Comparison of ENCODE assay signal across 19 cellular contexts in the genomic region with DNA sequence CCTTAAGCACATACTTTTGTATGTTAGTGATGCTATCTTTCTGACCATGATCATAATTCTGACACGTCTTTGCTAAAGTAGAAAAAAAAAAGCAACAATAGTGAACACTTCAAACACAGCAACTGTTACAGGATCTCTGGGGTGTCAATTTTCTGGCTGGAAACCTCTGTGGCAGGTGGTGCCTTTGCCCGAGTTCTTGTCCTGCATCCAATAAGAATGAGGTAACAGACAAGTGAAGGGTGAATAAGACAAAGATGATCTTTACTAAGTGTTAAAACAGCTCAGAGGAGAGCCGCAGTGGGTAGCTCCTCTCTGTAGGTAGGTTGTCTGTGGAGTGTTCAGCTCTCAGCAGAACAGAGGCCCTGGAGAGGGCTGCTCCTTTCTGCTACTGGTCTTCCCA. TPM values are rescaled to one million over a fixed set of nuclear protein-coding genes. Genes with fewer than 3 reads are reported as not detected.
DNase-seq lines count a peak whose midpoint lies in the region; ATAC-seq and TF ChIP-seq lines count a peak whose summit lies in the region.
"Had no signal": no experiment of that assay in that cellular context is flagged by ENCODE, and none has a peak within 500 bp of the region (broad histone marks: within the 10 kb centered on the region; RNA-seq: fewer than 3 reads in every experiment).

No MANE protein-coding gene starts in this region.

- intact Hi-C loops in psoas muscle (cut with DNase I), result no loop called here

- H3K9me2 ChIP-seq in GM23338 (ENCODE audit: insufficient read depth), result no peaks in the 10 kb centered on the region

- no peaks in the 10 kb centered on the region for H3K79me2 ChIP-seq in GM23338 (replicated peaks; ENCODE audit: insufficient read depth)

- H3K4me1 Mint-ChIP-seq in GM23338, result no peaks in the 10 kb centered on the region; the same call in 2 of the 3 replicates
- H3K4me1 Mint-ChIP-seq in endothelial cell (ENCODE audit: unreplicated experiment), result no peaks in the 10 kb centered on the region
- H3K4me1 Mint-ChIP-seq: B cell; CD4-positive, CD25-positive, alpha-beta regulatory T cell had no signal

- H3K9me3 Mint-ChIP-seq in GM23338 (peaks cover 3% of the 10 kb centered on the region; the same call in 1 of the 3 replicates), endothelial cell (ENCODE audit: unreplicated experiment) (no peaks in the 10 kb centered on the region)
- H3K9me3 Mint-ChIP-seq: CD4-positive, CD25-positive, alpha-beta regulatory T cell; CD8-positive, alpha-beta T cell had no signal

- no peaks in the 10 kb centered on the region for H4K20me1 ChIP-seq in GM23338 (replicated peaks; ENCODE audit: insufficient read depth)
- H4K20me1 ChIP-seq: BLaER1 had no signal

- ATAC-seq in GM23338, result no peak
- ATAC-seq in psoas muscle, result peak; percentile 61 to 84 (median 63)
- no peak for ATAC-seq in HG02981 (IDR thresholded peaks at IDR 0.05; ENCODE audit: unreplicated experiment)
- ATAC-seq: CD8-positive, alpha-beta T cell; GM12878 had no signal

- POLR2A ChIA-PET in GM10248 (lab: Yijun Ruan, JAX), result no interaction called here

- H3K4me2 ChIP-seq in GM23338, result no peak overlapping the region
- H3K4me2 ChIP-seq: BLaER1 had no signal

- H3K27me3 Mint-ChIP-seq in GM23338 (ENCODE audit: insufficient read depth, low read depth, poor library complexity) (peaks cover 11% of the 10 kb centered on the region), endothelial cell (ENCODE audit: unreplicated experiment) (peaks cover 3% of the 10 kb centered on the region)
- H3K27me3 Mint-ChIP-seq: B cell; CD4-positive, CD25-positive, alpha-beta regulatory T cell had no signal

- H3K4me1 ChIP-seq in GM23338 (ENCODE audit: insufficient read depth), result no peaks in the 10 kb centered on the region
- H3K4me1 ChIP-seq in psoas muscle, result no peaks in the 10 kb centered on the region
- H3K4me1 ChIP-seq: BLaER1, Caco-2 had no signal

- peak; percentile 35 for DNase-seq in NCI-H2171 treated with DMSO at 0.1 percent for 48 hours (lab: John Stamatoyannopoulos, UW)
- DNase-seq in NCI-H2171 (lab: John Stamatoyannopoulos, UW), result no peak
- no peak for DNase-seq in GM23338 (ENCODE audit: low spot score)
- DNase-seq in endothelial cell (ENCODE audit: low spot score), result no peak
- no peak for DNase-seq in psoas muscle
- DNase-seq in GM10248 (ENCODE audit: extremely low spot score), result no peak
- DNase-seq: Caco-2; CD4-positive, CD25-positive, alpha-beta regulatory T cell; CD8-positive, alpha-beta T cell; DMS153; DND-41; H7; HCEC 1CT had no signal

- WGBS in psoas muscle, 3 donors, result 32 to 77% (median 34%) methylated on average over 3 of the region's 3 CpGs

- no peaks in the 10 kb centered on the region for H3K27me3 ChIP-seq in GM23338 (ENCODE audit: insufficient read depth)
- no peaks in the 10 kb centered on the region for H3K27me3 ChIP-seq in psoas muscle (ENCODE audit: insufficient read depth in 3 of 3, low read length in 2 of 3)
- H3K27me3 ChIP-seq: BLaER1 had no signal

- H3K36me3 ChIP-seq in GM23338 (ENCODE audit: insufficient read depth), result no peaks in the 10 kb centered on the region
- H3K36me3 ChIP-seq in psoas muscle (ENCODE audit: insufficient read depth in 1 of 2, low read depth in 1 of 2), result no peaks in the 10 kb centered on the region
- H3K36me3 ChIP-seq: BLaER1 had no signal

- H2AFZ ChIP-seq in GM23338, result peak overlapping the region; percentile 97

- H3K36me3 Mint-ChIP-seq in GM23338 (ENCODE audit: low read depth) (no peaks in the 10 kb centered on the region), endothelial cell (ENCODE audit: low read depth, unreplicated experiment) (no peaks in the 10 kb centered on the region)
- H3K36me3 Mint-ChIP-seq: CD4-positive, CD25-positive, alpha-beta regulatory T cell; CD8-positive, alpha-beta T cell had no signal

- no peaks in the 10 kb centered on the region for H3K9me3 ChIP-seq in psoas muscle
- H3K9me3 ChIP-seq: BLaER1, Caco-2 had no signal

- H3K27ac Mint-ChIP-seq in GM23338 (no peak overlapping the region), endothelial cell (ENCODE audit: unreplicated experiment) (peak overlapping the region; percentile 1)
- H3K27ac Mint-ChIP-seq: B cell; CD8-positive, alpha-beta T cell had no signal

- no peak overlapping the region for H3K27ac ChIP-seq in GM23338 (ENCODE audit: low read depth)
- H3K27ac ChIP-seq in psoas muscle, result no peak overlapping the region
- H3K27ac ChIP-seq: 22Rv1, BLaER1, C4-2B had no signal

- 0 out of 2 replicates have a peak, but pooled peaks cover 3% of the 10 kb centered on the region for H3F3A ChIP-seq in GM23338 (replicated peaks; ENCODE audit: low read depth)

- H3K4me3 Mint-ChIP-seq in GM23338, result no peak overlapping the region
- no peak overlapping the region for H3K4me3 Mint-ChIP-seq in endothelial cell (ENCODE audit: unreplicated experiment)
- H3K4me3 Mint-ChIP-seq: B cell; CD4-positive, CD25-positive, alpha-beta regulatory T cell; CD8-positive, alpha-beta T cell had no signal

- H3K4me3 ChIP-seq in GM23338, result no peak overlapping the region
- H3K4me3 ChIP-seq in psoas muscle, result no peak overlapping the region
- H3K4me3 ChIP-seq: BLaER1, GM12878 had no signal

- TF ChIP-seq CTCF in GM23338 (conservative IDR thresholded peaks at IDR 0.05; ENCODE audit: low read depth in 2 of 2) (no peak), endothelial cell (IDR thresholded peaks at IDR 0.05; ENCODE audit: unreplicated experiment) (no peak), psoas muscle (IDR thresholded peaks at IDR 0.05) (no peak), GM10248 (IDR thresholded peaks at IDR 0.05; ENCODE audit: control extremely low read depth, extremely low read depth, low read depth, missing control alignments) (no peak)

- CTCF ChIA-PET in GM10248 (lab: Yijun Ruan, JAX), result interaction anchor here (1.0 kb wide), 1 partner anchor 31 kb away, joined by 3 read pairs; no protein-coding TSS in a partner anchor

TF ChIP-seq in GM23338, 12 proteins besides CTCF, POLR2A, EP300 and RAD21:
- TF ChIP-seq NANOG (IDR thresholded peaks at IDR 0.05; ENCODE audit: borderline replicate concordance), result no peak
- TF ChIP-seq, protein P1, sequence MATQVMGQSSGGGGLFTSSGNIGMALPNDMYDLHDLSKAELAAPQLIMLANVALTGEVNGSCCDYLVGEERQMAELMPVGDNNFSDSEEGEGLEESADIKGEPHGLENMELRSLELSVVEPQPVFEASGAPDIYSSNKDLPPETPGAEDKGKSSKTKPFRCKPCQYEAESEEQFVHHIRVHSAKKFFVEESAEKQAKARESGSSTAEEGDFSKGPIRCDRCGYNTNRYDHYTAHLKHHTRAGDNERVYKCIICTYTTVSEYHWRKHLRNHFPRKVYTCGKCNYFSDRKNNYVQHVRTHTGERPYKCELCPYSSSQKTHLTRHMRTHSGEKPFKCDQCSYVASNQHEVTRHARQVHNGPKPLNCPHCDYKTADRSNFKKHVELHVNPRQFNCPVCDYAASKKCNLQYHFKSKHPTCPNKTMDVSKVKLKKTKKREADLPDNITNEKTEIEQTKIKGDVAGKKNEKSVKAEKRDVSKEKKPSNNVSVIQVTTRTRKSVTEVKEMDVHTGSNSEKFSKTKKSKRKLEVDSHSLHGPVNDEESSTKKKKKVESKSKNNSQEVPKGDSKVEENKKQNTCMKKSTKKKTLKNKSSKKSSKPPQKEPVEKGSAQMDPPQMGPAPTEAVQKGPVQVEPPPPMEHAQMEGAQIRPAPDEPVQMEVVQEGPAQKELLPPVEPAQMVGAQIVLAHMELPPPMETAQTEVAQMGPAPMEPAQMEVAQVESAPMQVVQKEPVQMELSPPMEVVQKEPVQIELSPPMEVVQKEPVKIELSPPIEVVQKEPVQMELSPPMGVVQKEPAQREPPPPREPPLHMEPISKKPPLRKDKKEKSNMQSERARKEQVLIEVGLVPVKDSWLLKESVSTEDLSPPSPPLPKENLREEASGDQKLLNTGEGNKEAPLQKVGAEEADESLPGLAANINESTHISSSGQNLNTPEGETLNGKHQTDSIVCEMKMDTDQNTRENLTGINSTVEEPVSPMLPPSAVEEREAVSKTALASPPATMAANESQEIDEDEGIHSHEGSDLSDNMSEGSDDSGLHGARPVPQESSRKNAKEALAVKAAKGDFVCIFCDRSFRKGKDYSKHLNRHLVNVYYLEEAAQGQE (IDR thresholded peaks at IDR 0.05; ENCODE audit: unreplicated experiment), result no peak

RNA-seq across cellular contexts. Expression of gene PLBD1, which starts 20.9 kb away (rescaled TPM):
- 16.3 and 18.2 TPM in 2 replicates for total RNA-seq in GM23338 (2014; rRNA removed; shearing (Covaris generic))
- polyA plus RNA-seq in GM23338 (2016; fragmentation: Nextera tagmentation; extraction: Ambion mirVana) (10.2 and 11.1 TPM in 2 replicates), psoas muscle (1 to 10 TPM; 3.7 to 5.6 (median 4.4) TPM)
- total RNA-seq in endothelial cell (ENCODE audit: unreplicated experiment) (21.2 TPM), psoas muscle (10 to 100 TPM in 1 of 4 donors, 1 to 10 TPM in 3; 6.5 to 10.6 (median 8.9) TPM)
- total RNA-seq: CD4-positive, CD25-positive, alpha-beta regulatory T cell; CD8-positive, alpha-beta T cell had no signal

Comparison
In these comparisons a context has a peak if more than half of its experiments do, and no peak if none do; other contexts are left out.
1. ATAC-seq: peak in psoas muscle (4 of 4); none in GM23338 (single experiment) and HG02981 (single experiment).